24 cellular contexts compared by ENCODE assay signal in the genomic region with DNA sequence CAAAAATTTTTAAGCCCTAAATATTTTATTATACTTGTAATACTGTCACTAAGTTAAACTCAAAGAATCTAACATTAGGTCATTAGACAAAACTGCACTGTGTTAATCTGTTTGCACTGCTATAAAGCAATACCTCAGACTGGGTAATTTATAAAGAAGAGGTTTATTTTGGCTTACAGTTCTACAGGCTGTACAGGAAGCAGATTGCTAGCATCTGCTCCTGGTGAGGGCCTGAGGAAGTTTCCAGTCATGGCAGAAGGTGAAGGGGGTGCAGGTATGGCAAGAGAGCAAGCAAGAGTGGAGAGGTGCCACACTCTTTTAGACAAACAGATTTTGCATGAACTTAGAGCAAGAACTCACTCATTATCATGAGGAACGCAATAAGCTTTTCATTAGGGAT.
"Had no signal": no experiment of that assay in that cellular context is flagged by ENCODE, and none has a peak within 500 bp of the region (broad histone marks: within the 10 kb centered on the region; RNA-seq: fewer than 3 reads in every experiment).

No MANE protein-coding gene starts in this region.

- H3K27me3 ChIP-seq: ovary, stomach, testis, thyroid gland, transverse colon, upper lobe of left lung, vagina had no signal

- H3K36me3 ChIP-seq: ovary, prostate gland, stomach, thyroid gland, transverse colon, upper lobe of left lung, vagina had no signal

- H3K27me3 Mint-ChIP-seq: naive B cell; stimulated activated naive B cell treated with anti-CD40 and anti-IgM and Interleukin-4, amounts not matched to agents 10 μg/mL and 1 μg/mL and 100 μg/mL, for 72 hours had no signal

- H3K9me3 ChIP-seq: ovary, prostate gland, testis, thyroid gland, vagina had no signal

- H3K4me1 Mint-ChIP-seq: naive B cell, natural killer cell had no signal

- H3K27ac ChIP-seq: left ventricle myocardium inferior, ovary, prostate gland, skin epidermis, stomach, testis, thyroid gland, transverse colon, upper lobe of left lung, vagina had no signal

- H3K4me3 Mint-ChIP-seq: mesothelial cell of epicardium; naive B cell; natural killer cell; nephron progenitor cell; stimulated activated naive B cell treated with anti-CD40 and anti-IgM and Interleukin-4, amounts not matched to agents 10 μg/mL and 1 μg/mL and 100 μg/mL, for 72 hours had no signal

- H3K4me1 ChIP-seq: prostate gland, testis, thyroid gland, transverse colon, vagina had no signal

- H3K4me3 ChIP-seq: left ventricle myocardium inferior, lung, ovary, prostate gland, skin epidermis, stomach, testis, thyroid gland, transverse colon, upper lobe of left lung, vagina had no signal

- DNase-seq: islet precursor cell; left ventricle myocardium inferior; mesendoderm; naive B cell; natural killer cell; nephron progenitor cell; ovary; retina; stimulated activated CD4-positive, alpha-beta T cell treated with anti-CD3 and anti-CD28 coated beads, Interleukin-12 subunit alpha, Interleukin-12 subunit beta, amount 100 ng/mL, for 4 hours; stimulated activated CD4-positive, alpha-beta T cell treated with anti-CD3 and anti-CD28 coated beads, Interleukin-15, amount 100 ng/mL, for 24 hours; stimulated activated CD4-positive, alpha-beta T cell treated with anti-CD3 and anti-CD28 coated beads, Interleukin-2, amount 100 ng/mL, for 24 hours; stimulated activated CD4-positive, alpha-beta T cell treated with anti-CD3 and anti-CD28 coated beads, Interleukin-4, amount 100 ng/mL, for 1 hour; stimulated activated naive B cell treated with anti-CD40 and anti-IgM and Interleukin-4, amounts not matched to agents 10 μg/mL and 1 μg/mL and 100 μg/mL, for 72 hours; stimulated activated naive CD8-positive, alpha-beta T cell treated with anti-CD3 and anti-CD28 coated beads, Interleukin-15, Interleukin-2, amounts not matched to agents 100 U/mL and 50 U/mL, for 24 hours; stomach; testis; thyroid gland; transverse colon; upper lobe of left lung had no signal

- H3K27ac Mint-ChIP-seq: mesothelial cell of epicardium; naive B cell; natural killer cell; stimulated activated naive B cell treated with anti-CD40 and anti-IgM and Interleukin-4, amounts not matched to agents 10 μg/mL and 1 μg/mL and 100 μg/mL, for 72 hours had no signal
